ENCODE assay signal across 35 cellular contexts in genomic region chr10:15121707-15122106, GRCh38. TPM values are rescaled to one million over a fixed set of nuclear protein-coding genes. Genes with fewer than 3 reads are reported as not detected.
DNase-seq lines count a peak whose midpoint lies in the region; ATAC-seq, FAIRE-seq and TF ChIP-seq lines count a peak whose summit lies in the region.
"Had no signal": no experiment of that assay in that cellular context is flagged by ENCODE, and none has a peak within 500 bp of the region (broad histone marks: within the 10 kb centered on the region; RNA-seq: fewer than 3 reads in every experiment).

No MANE protein-coding gene starts in this region.

- H4K91ac ChIP-seq in IMR-90 (ENCODE audit: insufficient read depth, low read depth, low read length), result no peak overlapping the region

- no TSS peak for BruUV-seq in IMR-90 (replicated peaks; lab: Mats Ljungman, UMichigan)

- WGBS in IMR-90 (ENCODE audit: extremely low coverage in 2 of 2, insufficient read length in 1 of 2), 2 experiments, result no CpG with 5 or more reads among the region's 1 CpG

- intact Hi-C loops in IMR-90 (cut with micrococcal nuclease), result no loop called here

- H2BK15ac ChIP-seq in IMR-90 (ENCODE audit: low read depth, low read length), result no peak overlapping the region

- peaks cover 15% of the 10 kb centered on the region for H3K4me1 Mint-ChIP-seq in activated naive CD4-positive, alpha-beta T cell treated with anti-CD3 and anti-CD28 coated beads, Interleukin-2, amount 50 U/mL, for 24 hours
- peaks cover 5% of the 10 kb centered on the region for H3K4me1 Mint-ChIP-seq in astrocyte (ENCODE audit: low read depth, unreplicated experiment)
- H3K4me1 Mint-ChIP-seq: memory B cell, nephron progenitor cell, WTC11 had no signal

- H2BK20ac ChIP-seq in IMR-90 (ENCODE audit: low read depth, low read length), result no peak overlapping the region

- peaks cover 2 to 15% of the 10 kb centered on the region in 2 experiments; a peak in 3 of 4 replicates for H3K79me1 ChIP-seq in IMR-90 (ENCODE audit: low read depth in 1 of 2, low read length in 2 of 2)

- POLR2A ChIA-PET in IMR-90 (lab: Charles Lee; ENCODE audit: unreplicated experiment), result no interaction called here

- no peak overlapping the region for H3K18ac ChIP-seq in IMR-90 (ENCODE audit: low read depth, low read length)

- FAIRE-seq in astrocyte (lab: Jason Lieb, UNC), result no peak
- FAIRE-seq: GM12891, RCC 7860, urothelium cell line had no signal

- no peak overlapping the region for H4K8ac ChIP-seq in IMR-90 (ENCODE audit: low read depth in 2 of 2, low read length in 2 of 2)

- H3K56ac ChIP-seq in IMR-90 (ENCODE audit: extremely low read depth, insufficient read depth, low read length), result no peak overlapping the region

- no peak for TF ChIP-seq CTCF in IMR-90 (conservative IDR thresholded peaks at IDR 0.05; ENCODE audit: low read depth, low read length)
- TF ChIP-seq CTCF in astrocyte (IDR thresholded peaks at IDR 0.05; ENCODE audit: insufficient read depth, low read depth, low read length), result no peak

- no peaks in the 10 kb centered on the region for H3K79me2 ChIP-seq in astrocyte (ENCODE audit: insufficient read depth, low read length)

- in situ Hi-C loops in IMR-90 (cut with MboI; ENCODE audit: low sequenced_read_pairs), result no loop called here

- H2BK5ac ChIP-seq in IMR-90 (ENCODE audit: low read depth, low read length, poor library complexity, severe bottlenecking), result peak overlapping the region; percentile 11

- H3K14ac ChIP-seq in IMR-90 (replicated peaks; ENCODE audit: low read depth, low read length), result no peak overlapping the region

- H2AFZ ChIP-seq in IMR-90 (replicated peaks; ENCODE audit: low read length, poor library complexity) (no peak overlapping the region), astrocyte (ENCODE audit: low read depth, low read length) (no peak overlapping the region)

- no peak overlapping the region for H2BK120ac ChIP-seq in IMR-90 (ENCODE audit: low read depth, low read length)

- CTCF ChIA-PET in IMR-90 (lab: Yijun Ruan, JAX), result no interaction called here

- no peak for TF ChIP-seq POLR2A in IMR-90 (IDR thresholded peaks at IDR 0.05; ENCODE audit: low read depth, low read length)

- H3K27me3 Mint-ChIP-seq in activated naive CD4-positive, alpha-beta T cell treated with anti-CD3 and anti-CD28 coated beads, Interleukin-2, amount 50 U/mL, for 24 hours, result no peaks in the 10 kb centered on the region
- no peaks in the 10 kb centered on the region for H3K27me3 Mint-ChIP-seq in astrocyte (ENCODE audit: low read depth, unreplicated experiment)
- H3K27me3 Mint-ChIP-seq: activated CD8-positive, alpha-beta memory T cell treated with anti-CD3 and anti-CD28 coated beads, Interleukin-2, amount 10 ng/mL, durations not matched to agents 7 days and 5 days; activated naive CD8-positive, alpha-beta T cell; B cell; CD8-positive, alpha-beta memory T cell; memory B cell; stimulated activated naive CD8-positive, alpha-beta T cell treated with anti-CD3 and anti-CD28 coated beads, Interleukin-15, amount 100 ng/mL, for 72 hours had no signal

- H3K9ac ChIP-seq in IMR-90 (ENCODE audit: low read depth, low read length) (no peak overlapping the region), astrocyte (ENCODE audit: low read length) (no peak overlapping the region)

- H3K27ac ChIP-seq in IMR-90 (ENCODE audit: insufficient read depth, low read length), result no peak overlapping the region
- H3K27ac ChIP-seq in astrocyte (ENCODE audit: low read depth, low read length), result no peak overlapping the region
- H3K27ac ChIP-seq: left lung had no signal

- peaks cover 16% of the 10 kb centered on the region for H3K36me3 ChIP-seq in IMR-90 (ENCODE audit: control insufficient read depth, insufficient read depth, low read length)
- H3K36me3 ChIP-seq in astrocyte (ENCODE audit: insufficient read depth, low read length), result peaks cover 26% of the 10 kb centered on the region

- no peak overlapping the region for H3K4ac ChIP-seq in IMR-90 (ENCODE audit: low read depth, low read length)

- H4K20me1 ChIP-seq in IMR-90 (ENCODE audit: insufficient read depth, low read length) (no peaks in the 10 kb centered on the region), astrocyte (ENCODE audit: insufficient read depth, low read length) (no peaks in the 10 kb centered on the region)

- no peak overlapping the region for H3K4me3 Mint-ChIP-seq in activated naive CD4-positive, alpha-beta T cell treated with anti-CD3 and anti-CD28 coated beads, Interleukin-2, amount 50 U/mL, for 24 hours
- H3K4me3 Mint-ChIP-seq in astrocyte (ENCODE audit: unreplicated experiment), result no peak overlapping the region
- H3K4me3 Mint-ChIP-seq: activated CD8-positive, alpha-beta memory T cell treated with anti-CD3 and anti-CD28 coated beads, Interleukin-2, amount 10 ng/mL, durations not matched to agents 7 days and 5 days; activated T-helper 1 cell treated with anti-CD3 and anti-CD28 coated beads, Interleukin-12 subunit alpha, Interleukin-12 subunit beta, Interleukin-2, Interleukin-4 antibody, amounts not matched to agents 30 ng/mL and 10 ng/mL and 1 ng/mL, durations not matched to agents 14 hours and 24 hours and 36 hours; B cell; CD8-positive, alpha-beta memory T cell; memory B cell; nephron progenitor cell; WTC11 had no signal

- H3K9me1 ChIP-seq in IMR-90 (ENCODE audit: insufficient read depth, low read length), result peaks cover 4% of the 10 kb centered on the region; the same call in 1 of the 2 replicates

- H2AK5ac ChIP-seq in IMR-90 (ENCODE audit: low read depth, low read length), result no peak overlapping the region

- no peak overlapping the region for H3K4me3 ChIP-seq in IMR-90 (ENCODE audit: insufficient read depth, low read depth, low read length)
- H3K4me3 ChIP-seq in astrocyte (ENCODE audit: insufficient read depth, low read depth, low read length), result no peak overlapping the region
- H3K4me3 ChIP-seq: left lung had no signal

- peaks cover 25% of the 10 kb centered on the region for H3K36me3 Mint-ChIP-seq in activated naive CD4-positive, alpha-beta T cell treated with anti-CD3 and anti-CD28 coated beads, Interleukin-2, amount 50 U/mL, for 24 hours
- peaks cover 21% of the 10 kb centered on the region for H3K36me3 Mint-ChIP-seq in astrocyte (ENCODE audit: low read depth, unreplicated experiment)

- no peak for TF ChIP-seq RAD21 in IMR-90 (IDR thresholded peaks at IDR 0.05; ENCODE audit: low read length)

- H3K4me1 ChIP-seq in IMR-90 (ENCODE audit: control insufficient read depth, insufficient read depth, low read length), result peaks cover 7% of the 10 kb centered on the region
- H3K4me1 ChIP-seq in astrocyte (ENCODE audit: insufficient read depth, low read length), result peaks cover 4% of the 10 kb centered on the region
- H3K4me1 ChIP-seq: left lung had no signal

- dilution Hi-C loops in IMR-90 (cut with HindIII; ENCODE audit: low sequenced_read_pairs, unreplicated experiment), result no loop called here

- H3K9me3 ChIP-seq in IMR-90 (ENCODE audit: control insufficient read depth, insufficient read depth, low read length), result no peaks in the 10 kb centered on the region
- no peaks in the 10 kb centered on the region for H3K9me3 ChIP-seq in astrocyte (ENCODE audit: insufficient read depth, low read depth, low read length)
- H3K9me3 ChIP-seq: left lung had no signal

- peak overlapping the region; percentile 41 for H3K27ac Mint-ChIP-seq in activated naive CD4-positive, alpha-beta T cell treated with anti-CD3 and anti-CD28 coated beads, Interleukin-2, amount 50 U/mL, for 24 hours
- no peak overlapping the region for H3K27ac Mint-ChIP-seq in astrocyte (ENCODE audit: unreplicated experiment)
- H3K27ac Mint-ChIP-seq: activated CD8-positive, alpha-beta memory T cell treated with anti-CD3 and anti-CD28 coated beads, Interleukin-2, amount 10 ng/mL, durations not matched to agents 7 days and 5 days; B cell; memory B cell; nephron progenitor cell; WTC11 had no signal

- peak overlapping the region; percentile 66 for H2AK9ac ChIP-seq in IMR-90 (replicated peaks; ENCODE audit: low read depth, low read length, poor library complexity)

- H3K27me3 ChIP-seq in IMR-90 (ENCODE audit: control insufficient read depth, insufficient read depth, low read length) (no peaks in the 10 kb centered on the region), astrocyte (ENCODE audit: insufficient read depth, low read length) (no peaks in the 10 kb centered on the region)
- H3K27me3 ChIP-seq: left lung had no signal

- ATAC-seq in IMR-90 (ENCODE audit: low read depth), result peak; percentile 48
- no peak for ATAC-seq in GM21390 (IDR thresholded peaks at IDR 0.05; ENCODE audit: unreplicated experiment)
- no peak for ATAC-seq in GM18861 (IDR thresholded peaks at IDR 0.05; ENCODE audit: unreplicated experiment)
- ATAC-seq in HG02884 (IDR thresholded peaks at IDR 0.05; ENCODE audit: unreplicated experiment), result no peak
- ATAC-seq: left lung; stimulated activated naive CD8-positive, alpha-beta T cell treated with anti-CD3 and anti-CD28 coated beads, Interleukin-15, amount 100 ng/mL, for 72 hours; WTC11 had no signal

- no peak overlapping the region for H3K4me2 ChIP-seq in IMR-90 (ENCODE audit: low read depth, low read length)
- no peak overlapping the region for H3K4me2 ChIP-seq in astrocyte (ENCODE audit: low read length)

- H3K23ac ChIP-seq in IMR-90 (ENCODE audit: low read depth, low read length), result no peak overlapping the region

- H4K5ac ChIP-seq in IMR-90 (ENCODE audit: low read depth, low read length), result no peak overlapping the region

- H3K9me3 Mint-ChIP-seq in activated naive CD4-positive, alpha-beta T cell treated with anti-CD3 and anti-CD28 coated beads, Interleukin-2, amount 50 U/mL, for 24 hours, result no peaks in the 10 kb centered on the region
- no peaks in the 10 kb centered on the region for H3K9me3 Mint-ChIP-seq in astrocyte (ENCODE audit: unreplicated experiment)
- H3K9me3 Mint-ChIP-seq: activated T-helper 1 cell treated with anti-CD3 and anti-CD28 coated beads, Interleukin-12 subunit alpha, Interleukin-12 subunit beta, Interleukin-2, Interleukin-4 antibody, amounts not matched to agents 30 ng/mL and 10 ng/mL and 1 ng/mL, durations not matched to agents 14 hours and 24 hours and 36 hours; CD8-positive, alpha-beta memory T cell; memory B cell; nephron progenitor cell; stimulated activated naive CD8-positive, alpha-beta T cell treated with anti-CD3 and anti-CD28 coated beads, Interleukin-15, amount 100 ng/mL, for 72 hours had no signal

- no peak for DNase-seq in activated naive CD4-positive, alpha-beta T cell treated with anti-CD3 and anti-CD28 coated beads, Interleukin-2, amount 50 U/mL, for 16 hours
- DNase-seq in IMR-90 (peak; percentile 44), astrocyte (ENCODE audit: low read depth) (peak; percentile 42)
- DNase-seq: ACHN; activated CD4-positive, alpha-beta T cell treated with anti-CD3 and anti-CD28 coated beads, Interleukin-2, amount 50 U/mL, for 1 hour; activated CD8-positive, alpha-beta memory T cell treated with anti-CD3 and anti-CD28 coated beads, Interleukin-2, amount 10 ng/mL, durations not matched to agents 7 days and 5 days; aorta; CD8-positive, alpha-beta memory T cell; cortex of kidney; effector memory CD4-positive, alpha-beta T cell; glutamatergic neuron; H7; islet precursor cell; left lung; NCI-H146; NCI-H2107; NCI-H446; NCI-H748 treated with DMSO at 0.1 percent for 48 hours; nephron progenitor cell; SIG-M5; stimulated activated naive CD8-positive, alpha-beta T cell treated with anti-CD3 and anti-CD28 coated beads, Interleukin-15, amount 100 ng/mL, for 72 hours; SW 1271 had no signal

RNA-seq across cellular contexts. Expression of gene RPP38, which starts 24.6 kb away (rescaled TPM):
- total RNA-seq in IMR-90 (2012; rRNA removed) (12.4 and 13.1 TPM in 2 replicates), astrocyte (17.6 and 17.9 TPM in 2 replicates)
- 18.0 and 19.0 TPM in 2 replicates for polyA plus RNA-seq in IMR-90 (2012; rRNA removed)
- 6.4 and 12.3 TPM in 2 replicates for polyA plus RNA-seq in IMR-90 (2012; cell fraction: cytosol; rRNA removed)
- 3.0 and 6.7 TPM in 2 replicates for polyA plus RNA-seq in IMR-90 (2012; cell fraction: nucleus; rRNA removed; ENCODE audit: low replicate concordance)

RNA-seq across cellular contexts. Expression of gene ACBD7, which starts 33.1 kb away (rescaled TPM):
- total RNA-seq in IMR-90 (2012; rRNA removed), result 0.54 and 1.1 TPM in 2 replicates
- 0.26 and 0.29 TPM in 2 replicates for polyA plus RNA-seq in IMR-90 (2012; rRNA removed)
- 0.04 and 0.05 TPM in 2 replicates for polyA plus RNA-seq in IMR-90 (2012; cell fraction: cytosol; rRNA removed)
- polyA plus RNA-seq in IMR-90 (2012; cell fraction: nucleus; rRNA removed; ENCODE audit: low replicate concordance), result 0.15 TPM in 1 of 2 replicates, not detected in the other
- total RNA-seq in astrocyte, result 0.36 and 0.79 TPM in 2 replicates
- total RNA-seq: aorta, cardiac septum had no signal
- polyA plus RNA-seq: aorta; CD8-positive, alpha-beta memory T cell had no signal

RNA-seq across cellular contexts. Expression of gene NMT2, which starts 46.8 kb away (rescaled TPM):
- total RNA-seq in IMR-90 (2012; rRNA removed) (41.0 and 51.9 TPM in 2 replicates), astrocyte (20.9 and 22.1 TPM in 2 replicates)
- polyA plus RNA-seq in IMR-90 (2012; rRNA removed), result 15.5 and 18.7 TPM in 2 replicates
- 5.5 and 9.5 TPM in 2 replicates for polyA plus RNA-seq in IMR-90 (2012; cell fraction: cytosol; rRNA removed)
- polyA plus RNA-seq in IMR-90 (2012; cell fraction: nucleus; rRNA removed; ENCODE audit: low replicate concordance), result 6.7 and 28.2 TPM in 2 replicates
